In genomic region chr3:13269711-13270378, GRCh38 we compare ENCODE assay signal across 19 cellular contexts.
DNase-seq lines count a peak whose midpoint lies in the region; ATAC-seq and TF ChIP-seq lines count a peak whose summit lies in the region.
"Had no signal": no experiment of that assay in that cellular context is flagged by ENCODE, and none has a peak within 500 bp of the region (broad histone marks: within the 10 kb centered on the region; RNA-seq: fewer than 3 reads in every experiment).

No MANE protein-coding gene starts in this region.

- ATAC-seq in left ventricle myocardium superior (no peak), Right ventricle myocardium inferior (no peak)

- H3K27me3 Mint-ChIP-seq in glutamatergic neuron (ENCODE audit: unreplicated experiment), result no peaks in the 10 kb centered on the region

- no peaks in the 10 kb centered on the region for H3K36me3 Mint-ChIP-seq in glutamatergic neuron (ENCODE audit: unreplicated experiment)

- peak; percentile 7 for DNase-seq in left ventricle myocardium superior
- no peak for DNase-seq in Right ventricle myocardium inferior (ENCODE audit: missing footprints)
- peak; percentile 2 for DNase-seq in glutamatergic neuron
- peak; percentile 35 for DNase-seq in spleen
- no peak for DNase-seq in activated CD4-positive, alpha-beta T cell treated with anti-CD3 and anti-CD28 coated beads for 1 hour
- no peak for DNase-seq in NCI-H748 (lab: John Stamatoyannopoulos, UW; ENCODE audit: unreplicated experiment)
- no peak for DNase-seq in NCI-H1048 (lab: John Stamatoyannopoulos, UW)
- DNase-seq: 8988T; AML-193; C1 segment of cervical spinal cord; CD4-positive, alpha-beta memory T cell; COR-L47; DMS153; DMS79 treated with DMSO at 0.1 percent for 48 hours; EL; GOT3; H9; IMR-90; KG1 had no signal

- H3K27ac Mint-ChIP-seq in glutamatergic neuron (ENCODE audit: unreplicated experiment), result no peak overlapping the region
- H3K27ac Mint-ChIP-seq: CD4-positive, alpha-beta memory T cell; H9 had no signal

- H3K4me3 Mint-ChIP-seq in glutamatergic neuron (ENCODE audit: unreplicated experiment), result no peak overlapping the region
- H3K4me3 Mint-ChIP-seq: CD4-positive, alpha-beta memory T cell; H9 had no signal

- no peak for TF ChIP-seq POLR2A in spleen (IDR thresholded peaks at IDR 0.05)

- no peak overlapping the region for H3K4me3 ChIP-seq in spleen

- H3K9me3 Mint-ChIP-seq in glutamatergic neuron (ENCODE audit: unreplicated experiment), result peaks cover 13% of the 10 kb centered on the region

- no peak overlapping the region for H3K27ac ChIP-seq in spleen

- H3K4me1 Mint-ChIP-seq in glutamatergic neuron (ENCODE audit: low read depth, unreplicated experiment), result no peaks in the 10 kb centered on the region
- H3K4me1 Mint-ChIP-seq: CD4-positive, alpha-beta memory T cell had no signal

- no peak for TF ChIP-seq CTCF in glutamatergic neuron (IDR thresholded peaks at IDR 0.05; ENCODE audit: partially characterized antibody, unreplicated experiment)
- TF ChIP-seq CTCF in spleen (IDR thresholded peaks at IDR 0.05 in 8 of 11, conservative IDR thresholded peaks at IDR 0.05 in 3 of 11), result no peak

- 93 to 98% (median 95%) methylated on average over 3 to 5 of the region's 5 CpGs for WGBS in spleen, 5 donors

- intact Hi-C loops in left ventricle myocardium superior (cut with micrococcal nuclease), result no loop called here
- intact Hi-C loops in Right ventricle myocardium inferior (cut with DNase I), result no loop called here
- intact Hi-C loops in spleen (cut with DNase I; ENCODE audit: low total_unique reads), result no loop called here

- peaks cover 0 to 15% (median 8%) of the 10 kb centered on the region in 8 donors for H3K9me3 ChIP-seq in spleen

- peaks cover 0 to 19% (median 0%) of the 10 kb centered on the region in 7 donors for H3K27me3 ChIP-seq in spleen (replicated peaks in 1 of 7)

- H3K4me1 ChIP-seq in spleen, result peaks cover 0 to 5% (median 0%) of the 10 kb centered on the region in 6 donors

- H3K36me3 ChIP-seq in spleen, result no peaks in the 10 kb centered on the region

Comparison
In these comparisons a context has a peak if more than half of its experiments do, and no peak if none do; other contexts are left out.
1. DNase-seq: peak in left ventricle myocardium superior (single experiment), glutamatergic neuron (single experiment) and spleen (single experiment); none in Right ventricle myocardium inferior (single experiment), activated CD4-positive, alpha-beta T cell treated with anti-CD3 and anti-CD28 coated beads for 1 hour (single experiment), NCI-H748 (single experiment) and NCI-H1048 (single experiment).